8 cellular contexts compared by ENCODE assay signal in the genomic region with DNA sequence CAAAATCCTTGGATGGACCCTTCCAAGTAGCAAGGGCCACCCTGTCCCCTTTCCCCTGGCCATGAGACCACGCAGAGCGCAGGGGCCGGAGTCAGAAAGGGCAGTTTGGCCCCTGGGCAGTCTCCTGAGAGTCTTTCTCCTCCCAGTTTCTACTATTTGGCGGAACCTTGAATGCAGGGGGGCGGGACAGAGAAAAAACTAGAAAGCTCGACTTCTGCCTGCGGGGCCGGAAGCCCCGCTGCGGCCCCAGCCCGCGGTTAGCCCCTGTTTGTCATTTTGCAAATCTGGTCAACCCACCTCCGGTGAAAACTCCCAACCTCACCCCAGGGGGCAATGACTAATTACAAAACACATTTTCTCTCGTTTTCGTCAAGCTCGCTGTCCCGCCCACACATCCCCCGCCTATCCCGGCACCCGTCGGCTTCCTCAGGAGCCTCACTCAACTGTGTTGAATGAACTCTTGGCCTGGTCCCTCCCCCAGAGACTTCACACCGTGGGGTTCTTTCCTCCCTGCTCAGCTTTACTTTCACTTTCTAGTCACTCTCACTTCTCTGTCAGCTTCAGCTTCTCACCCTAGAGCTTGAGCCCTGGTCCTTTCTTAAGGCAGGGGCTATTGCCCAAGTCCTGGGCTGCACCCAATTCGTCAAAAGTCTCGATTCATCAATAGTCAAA.
DNase-seq lines count a peak whose midpoint lies in the region; ATAC-seq, FAIRE-seq and TF ChIP-seq lines count a peak whose summit lies in the region.

No MANE protein-coding gene starts in this region.

- peak overlapping the region; percentile 40 for H3K4me3 ChIP-seq in NB4 (ENCODE audit: low read depth, low read length)

- peak; percentile 78 for ATAC-seq in HG02571 (IDR thresholded peaks at IDR 0.05; ENCODE audit: unreplicated experiment)

- DNase-seq in GM13977 (ENCODE audit: low spot score) (peak; percentile 85), NB4 (ENCODE audit: low read depth) (peak; percentile 99), kidney glomerular epithelial cell (lab: John Stamatoyannopoulos, UW) (peak; percentile 91), D721Med (ENCODE audit: insufficient read length, low spot score) (no peak)
- peak; percentile 89 for DNase-seq in activated CD4-positive, CD25-positive, alpha-beta regulatory T cell treated with anti-CD3 and anti-CD28 coated beads, Interleukin-2, amount 50 U/mL, for 16 hours (ENCODE audit: low read depth, low spot score)
- DNase-seq in central memory CD4-positive, alpha-beta T cell = peak; percentile 97
- DNase-seq in stimulated activated CD4-positive, alpha-beta T cell treated with anti-CD3 and anti-CD28 coated beads, Interleukin-15, amount 100 ng/mL, for 48 hours (ENCODE audit: low read depth in 2 of 2) = peak; percentile 99

- FAIRE-seq in D721Med (lab: Jason Lieb, UNC) = no peak

- TF ChIP-seq CTCF in GM13977 (IDR thresholded peaks at IDR 0.05; ENCODE audit: extremely low read depth, insufficient read depth, missing control alignments) = no peak
- TF ChIP-seq CTCF in NB4 (IDR thresholded peaks at IDR 0.05; ENCODE audit: low read depth, low read length) = no peak
- no peak for TF ChIP-seq CTCF in D721Med (IDR thresholded peaks at IDR 0.05; ENCODE audit: insufficient read depth, missing control alignments)

- in situ Hi-C loops in GM13977 (cut with MboI; ENCODE audit: low pct_unique_long_range_greater_than_20kb, low sequenced_read_pairs, unreplicated experiment) = no loop called here

- no peak for TF ChIP-seq POLR2A in NB4 (IDR thresholded peaks at IDR 0.05; ENCODE audit: extremely low read depth, insufficient read length)
